17 cellular contexts compared by ENCODE assay signal in genomic region chr3:25834346-25834745, GRCh38. TPM values are rescaled to one million over a fixed set of nuclear protein-coding genes. Genes with fewer than 3 reads are reported as not detected.
DNase-seq lines count a peak whose midpoint lies in the region; ATAC-seq and TF ChIP-seq lines count a peak whose summit lies in the region.
"Had no signal": no experiment of that assay in that cellular context is flagged by ENCODE, and none has a peak within 500 bp of the region (broad histone marks: within the 10 kb centered on the region; RNA-seq: fewer than 3 reads in every experiment).

No MANE protein-coding gene starts in this region.

- peak overlapping the region; percentile 5; the same call in 1 of the 2 replicates for H3K9ac ChIP-seq in KMS-11
- H3K9ac ChIP-seq: BLaER1 had no signal

- H3K36me3 ChIP-seq in KMS-11 (ENCODE audit: insufficient read depth), result no peaks in the 10 kb centered on the region
- H3K36me3 ChIP-seq: BLaER1 had no signal

- ATAC-seq in GM18868 (IDR thresholded peaks at IDR 0.05; ENCODE audit: unreplicated experiment) (peak; percentile 78), GM21515 (IDR thresholded peaks at IDR 0.05; ENCODE audit: unreplicated experiment) (peak; percentile 87), HG02981 (IDR thresholded peaks at IDR 0.05; ENCODE audit: unreplicated experiment) (peak; percentile 56)
- ATAC-seq: HepG2; stimulated activated naive CD8-positive, alpha-beta T cell treated with anti-CD3 and anti-CD28 coated beads, Interleukin-15, amount 100 ng/mL, for 72 hours had no signal

- no peaks in the 10 kb centered on the region for H4K20me1 ChIP-seq in KMS-11 (ENCODE audit: insufficient read depth)
- H4K20me1 ChIP-seq: BLaER1 had no signal

- no peak for TF ChIP-seq CTCF in KMS-11 (conservative IDR thresholded peaks at IDR 0.05; ENCODE audit: low read depth, low read length)

- H3K4me1 ChIP-seq in KMS-11 (ENCODE audit: low read depth, poor library complexity, severe bottlenecking), result peaks cover 78% of the 10 kb centered on the region

- in situ Hi-C loops in ACHN (cut with HindIII; ENCODE audit: low pct_ligation_motif_present, low pct_unique_long_range_greater_than_20kb, low sequenced_read_pairs), result no loop called here

- H3K4me2 ChIP-seq in KMS-11, result peak overlapping the region; percentile 53
- H3K4me2 ChIP-seq: BLaER1 had no signal

- no peaks in the 10 kb centered on the region for H3K79me2 ChIP-seq in KMS-11 (ENCODE audit: insufficient read depth, low read depth)

- peak overlapping the region; percentile 67 for H3K27ac ChIP-seq in KMS-11
- H3K27ac ChIP-seq: BLaER1 had no signal

- peak overlapping the region; percentile 7; the same call in 1 of the 2 replicates for H2AFZ ChIP-seq in KMS-11 (ENCODE audit: low read depth)

- no peak overlapping the region for H3K4me3 ChIP-seq in KMS-11 (IDR thresholded peaks at IDR 0.05; ENCODE audit: insufficient read depth, low read depth, low read length)
- H3K4me3 ChIP-seq: BLaER1 had no signal

- H3K27me3 ChIP-seq in KMS-11 (ENCODE audit: insufficient read depth, low read depth), result no peaks in the 10 kb centered on the region
- H3K27me3 ChIP-seq: BLaER1 had no signal

- DNase-seq in NCI-H187 treated with DMSO at 0.1 percent for 48 hours (lab: John Stamatoyannopoulos, UW), result no peak
- DNase-seq in ACHN, result no peak
- DNase-seq in DMS53 (lab: John Stamatoyannopoulos, UW), result no peak
- no peak for DNase-seq in SK-N-DZ (ENCODE audit: low spot score)
- DNase-seq: amniotic stem cell; foreskin fibroblast; GOT3; NCI-H1694 treated with DMSO at 0.1 percent for 48 hours; retina; SHP77 treated with DMSO at 0.1 percent for 48 hours; stimulated activated naive CD8-positive, alpha-beta T cell treated with anti-CD3 and anti-CD28 coated beads, Interleukin-15, amount 100 ng/mL, for 72 hours had no signal

RNA-seq across cellular contexts. Expression of gene OXSM, which starts 44.5 kb away (rescaled TPM):
- 21.9 and 25.3 TPM in 2 replicates for polyA plus RNA-seq in SK-N-DZ (2014; cell fraction: cytosol; rRNA removed)
- 24.7 and 38.1 TPM in 2 replicates for polyA plus RNA-seq in SK-N-DZ (2014; cell fraction: nucleus; rRNA removed)

RNA-seq across cellular contexts. Expression of gene NGLY1, which starts 51.1 kb away (rescaled TPM):
- polyA plus RNA-seq in SK-N-DZ (2014; cell fraction: cytosol; rRNA removed), result 28.0 and 28.7 TPM in 2 replicates
- polyA plus RNA-seq in SK-N-DZ (2014; cell fraction: nucleus; rRNA removed), result 43.1 and 51.9 TPM in 2 replicates
